ENCODE assay signal across 24 cellular contexts in the genomic region with DNA sequence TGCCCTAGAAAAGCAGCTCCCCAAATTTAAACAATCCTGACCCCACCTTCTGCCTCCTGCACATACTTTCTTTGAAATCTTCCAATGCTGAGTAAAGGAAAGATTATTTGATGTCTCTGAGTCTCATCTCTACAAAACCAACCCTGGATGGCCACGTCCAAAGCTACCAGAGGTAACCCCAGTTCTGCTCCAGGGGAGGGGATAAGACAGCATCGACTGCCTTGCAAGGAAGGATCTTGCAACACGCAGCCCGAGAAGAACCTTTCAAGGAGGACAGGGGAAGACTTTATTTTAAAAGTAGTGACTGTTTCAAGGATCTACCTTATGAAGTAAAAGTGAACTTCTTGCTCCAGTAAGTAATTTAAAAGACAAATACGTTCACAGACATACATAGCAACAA.
A peak's percentile ranks its signal among the peaks of the same experiment; 100 is the strongest.
DNase-seq lines count a peak whose midpoint lies in the region; TF ChIP-seq lines count a peak whose summit lies in the region.
"Had no signal": no experiment of that assay in that cellular context is flagged by ENCODE, and none has a peak within 500 bp of the region (broad histone marks: within the 10 kb centered on the region; RNA-seq: fewer than 3 reads in every experiment).

No MANE protein-coding gene starts in this region.

- TF ChIP-seq EP300 in esophagus muscularis mucosa (IDR thresholded peaks at IDR 0.05): no peak

- H3K27ac Mint-ChIP-seq in activated naive CD4-positive, alpha-beta T cell treated with anti-CD3 and anti-CD28 coated beads, Interleukin-2, amount 50 U/mL, for 24 hours: peak overlapping the region; percentile 51
- H3K27ac Mint-ChIP-seq: CD14-positive monocyte; CD4-positive, alpha-beta memory T cell; CD8-positive, alpha-beta memory T cell had no signal

- no peaks in the 10 kb centered on the region for H3K9me3 ChIP-seq in esophagus muscularis mucosa
- H3K9me3 ChIP-seq: BE2C, BLaER1 had no signal

- H3K4me3 ChIP-seq in esophagus muscularis mucosa: no peak overlapping the region
- H3K4me3 ChIP-seq: BLaER1, GM12878 had no signal

- DNase-seq in activated naive CD4-positive, alpha-beta T cell treated with Interleukin-2 at 50 U/mL for 16 hours: no peak
- DNase-seq in esophagus muscularis mucosa (ENCODE audit: extremely low spot score) (peak; percentile 78), ureter (ENCODE audit: low spot score) (peak; percentile 10), kidney tubule cell (ENCODE audit: low spot score) (no peak), NCI-H2081 (lab: John Stamatoyannopoulos, UW) (no peak)
- DNase-seq: 8988T; ACHN; BE2C; C1 segment of cervical spinal cord; CD4-positive, alpha-beta memory T cell; CD4-positive, CD25-positive, alpha-beta regulatory T cell; CD8-positive, alpha-beta memory T cell; COR-L47; DMS 273 treated with DMSO at 0.1 percent for 48 hours; DMS153; DMS53; DMS79; DND-41; EL; GDM1 had no signal

- no peaks in the 10 kb centered on the region for H3K27me3 ChIP-seq in esophagus muscularis mucosa
- H3K27me3 ChIP-seq: BE2C, BLaER1 had no signal

- 66% methylated on average over 5 of the region's 5 CpGs for WGBS in esophagus muscularis mucosa

- TF ChIP-seq CTCF in esophagus muscularis mucosa (IDR thresholded peaks at IDR 0.05): no peak

- no peak overlapping the region for H3K4me3 Mint-ChIP-seq in activated naive CD4-positive, alpha-beta T cell treated with anti-CD3 and anti-CD28 coated beads, Interleukin-2, amount 50 U/mL, for 24 hours

- no peaks in the 10 kb centered on the region for H3K27me3 Mint-ChIP-seq in activated naive CD4-positive, alpha-beta T cell treated with anti-CD3 and anti-CD28 coated beads, Interleukin-2, amount 50 U/mL, for 24 hours
- H3K27me3 Mint-ChIP-seq: CD4-positive, alpha-beta memory T cell had no signal

- H3K4me1 Mint-ChIP-seq in activated naive CD4-positive, alpha-beta T cell treated with anti-CD3 and anti-CD28 coated beads, Interleukin-2, amount 50 U/mL, for 24 hours: peaks cover 8% of the 10 kb centered on the region

- no peaks in the 10 kb centered on the region for H3K36me3 ChIP-seq in esophagus muscularis mucosa
- H3K36me3 ChIP-seq: BE2C, BLaER1 had no signal

- peaks cover 3 to 11% (median 10%) of the 10 kb centered on the region in 4 donors for H3K4me1 ChIP-seq in esophagus muscularis mucosa
- H3K4me1 ChIP-seq: BE2C, BLaER1 had no signal

- no peak for TF ChIP-seq POLR2A in esophagus muscularis mucosa (IDR thresholded peaks at IDR 0.05; ENCODE audit: low read depth)

- no peaks in the 10 kb centered on the region for H3K9me3 Mint-ChIP-seq in activated naive CD4-positive, alpha-beta T cell treated with anti-CD3 and anti-CD28 coated beads, Interleukin-2, amount 50 U/mL, for 24 hours

- H3K27ac ChIP-seq in esophagus muscularis mucosa (replicated peaks in 1 of 4): no peak overlapping the region
- H3K27ac ChIP-seq: BLaER1 had no signal

- H3K36me3 Mint-ChIP-seq in activated naive CD4-positive, alpha-beta T cell treated with anti-CD3 and anti-CD28 coated beads, Interleukin-2, amount 50 U/mL, for 24 hours: peaks cover 6% of the 10 kb centered on the region
- H3K36me3 Mint-ChIP-seq: CD14-positive monocyte; CD8-positive, alpha-beta memory T cell had no signal

- intact Hi-C loops in esophagus muscularis mucosa (cut with DNase I): no loop called here

Comparison
In these comparisons a context has a peak if more than half of its experiments do, and no peak if none do; other contexts are left out.
1. DNase-seq: peak in esophagus muscularis mucosa (single experiment) and ureter (single experiment); none in activated naive CD4-positive, alpha-beta T cell treated with Interleukin-2 at 50 U/mL for 16 hours (single experiment), kidney tubule cell (single experiment) and NCI-H2081 (0 of 2).